In the genomic region with DNA sequence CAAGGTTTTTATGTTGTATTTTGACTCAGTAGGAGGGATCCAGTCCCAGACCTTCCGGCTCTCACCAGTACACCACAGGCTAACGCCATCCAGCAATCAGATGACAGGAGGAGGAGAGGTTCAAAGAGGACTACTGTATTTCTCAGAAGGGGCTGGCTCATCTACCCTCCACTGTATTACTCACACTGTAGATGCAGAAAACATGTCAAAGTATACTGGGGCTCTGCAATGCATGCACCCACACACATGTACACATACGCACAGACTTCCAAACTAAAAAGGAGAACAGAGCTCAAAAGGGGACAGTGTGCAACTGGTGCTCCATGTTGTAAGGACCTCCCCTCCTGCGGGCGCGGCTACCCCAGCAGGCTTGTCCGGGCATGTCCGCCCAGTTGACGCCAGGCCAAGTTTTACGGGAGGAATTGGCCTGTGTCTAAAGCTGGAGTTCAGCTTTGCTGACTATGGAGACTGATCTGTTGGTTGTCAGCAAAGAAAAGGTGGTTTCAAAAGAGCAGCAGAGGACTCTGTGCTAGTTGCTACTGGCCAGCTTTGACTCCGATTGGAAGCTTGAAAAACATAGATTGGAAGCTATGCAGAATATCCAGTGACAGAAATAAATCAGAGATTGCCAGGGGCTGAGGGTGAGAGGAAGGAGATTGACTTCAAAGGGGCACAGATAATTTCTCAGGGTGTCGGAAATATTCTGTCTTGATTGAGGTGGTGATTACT, we compare ENCODE assay signal across 1 cellular context.
TF ChIP-seq lines count a peak whose summit lies in the region.

No MANE protein-coding gene starts in this region.

TF ChIP-seq in GM23338, 12 proteins besides CTCF, POLR2A, EP300 and RAD21 (continued from another document):
- TF ChIP-seq, protein P1, sequence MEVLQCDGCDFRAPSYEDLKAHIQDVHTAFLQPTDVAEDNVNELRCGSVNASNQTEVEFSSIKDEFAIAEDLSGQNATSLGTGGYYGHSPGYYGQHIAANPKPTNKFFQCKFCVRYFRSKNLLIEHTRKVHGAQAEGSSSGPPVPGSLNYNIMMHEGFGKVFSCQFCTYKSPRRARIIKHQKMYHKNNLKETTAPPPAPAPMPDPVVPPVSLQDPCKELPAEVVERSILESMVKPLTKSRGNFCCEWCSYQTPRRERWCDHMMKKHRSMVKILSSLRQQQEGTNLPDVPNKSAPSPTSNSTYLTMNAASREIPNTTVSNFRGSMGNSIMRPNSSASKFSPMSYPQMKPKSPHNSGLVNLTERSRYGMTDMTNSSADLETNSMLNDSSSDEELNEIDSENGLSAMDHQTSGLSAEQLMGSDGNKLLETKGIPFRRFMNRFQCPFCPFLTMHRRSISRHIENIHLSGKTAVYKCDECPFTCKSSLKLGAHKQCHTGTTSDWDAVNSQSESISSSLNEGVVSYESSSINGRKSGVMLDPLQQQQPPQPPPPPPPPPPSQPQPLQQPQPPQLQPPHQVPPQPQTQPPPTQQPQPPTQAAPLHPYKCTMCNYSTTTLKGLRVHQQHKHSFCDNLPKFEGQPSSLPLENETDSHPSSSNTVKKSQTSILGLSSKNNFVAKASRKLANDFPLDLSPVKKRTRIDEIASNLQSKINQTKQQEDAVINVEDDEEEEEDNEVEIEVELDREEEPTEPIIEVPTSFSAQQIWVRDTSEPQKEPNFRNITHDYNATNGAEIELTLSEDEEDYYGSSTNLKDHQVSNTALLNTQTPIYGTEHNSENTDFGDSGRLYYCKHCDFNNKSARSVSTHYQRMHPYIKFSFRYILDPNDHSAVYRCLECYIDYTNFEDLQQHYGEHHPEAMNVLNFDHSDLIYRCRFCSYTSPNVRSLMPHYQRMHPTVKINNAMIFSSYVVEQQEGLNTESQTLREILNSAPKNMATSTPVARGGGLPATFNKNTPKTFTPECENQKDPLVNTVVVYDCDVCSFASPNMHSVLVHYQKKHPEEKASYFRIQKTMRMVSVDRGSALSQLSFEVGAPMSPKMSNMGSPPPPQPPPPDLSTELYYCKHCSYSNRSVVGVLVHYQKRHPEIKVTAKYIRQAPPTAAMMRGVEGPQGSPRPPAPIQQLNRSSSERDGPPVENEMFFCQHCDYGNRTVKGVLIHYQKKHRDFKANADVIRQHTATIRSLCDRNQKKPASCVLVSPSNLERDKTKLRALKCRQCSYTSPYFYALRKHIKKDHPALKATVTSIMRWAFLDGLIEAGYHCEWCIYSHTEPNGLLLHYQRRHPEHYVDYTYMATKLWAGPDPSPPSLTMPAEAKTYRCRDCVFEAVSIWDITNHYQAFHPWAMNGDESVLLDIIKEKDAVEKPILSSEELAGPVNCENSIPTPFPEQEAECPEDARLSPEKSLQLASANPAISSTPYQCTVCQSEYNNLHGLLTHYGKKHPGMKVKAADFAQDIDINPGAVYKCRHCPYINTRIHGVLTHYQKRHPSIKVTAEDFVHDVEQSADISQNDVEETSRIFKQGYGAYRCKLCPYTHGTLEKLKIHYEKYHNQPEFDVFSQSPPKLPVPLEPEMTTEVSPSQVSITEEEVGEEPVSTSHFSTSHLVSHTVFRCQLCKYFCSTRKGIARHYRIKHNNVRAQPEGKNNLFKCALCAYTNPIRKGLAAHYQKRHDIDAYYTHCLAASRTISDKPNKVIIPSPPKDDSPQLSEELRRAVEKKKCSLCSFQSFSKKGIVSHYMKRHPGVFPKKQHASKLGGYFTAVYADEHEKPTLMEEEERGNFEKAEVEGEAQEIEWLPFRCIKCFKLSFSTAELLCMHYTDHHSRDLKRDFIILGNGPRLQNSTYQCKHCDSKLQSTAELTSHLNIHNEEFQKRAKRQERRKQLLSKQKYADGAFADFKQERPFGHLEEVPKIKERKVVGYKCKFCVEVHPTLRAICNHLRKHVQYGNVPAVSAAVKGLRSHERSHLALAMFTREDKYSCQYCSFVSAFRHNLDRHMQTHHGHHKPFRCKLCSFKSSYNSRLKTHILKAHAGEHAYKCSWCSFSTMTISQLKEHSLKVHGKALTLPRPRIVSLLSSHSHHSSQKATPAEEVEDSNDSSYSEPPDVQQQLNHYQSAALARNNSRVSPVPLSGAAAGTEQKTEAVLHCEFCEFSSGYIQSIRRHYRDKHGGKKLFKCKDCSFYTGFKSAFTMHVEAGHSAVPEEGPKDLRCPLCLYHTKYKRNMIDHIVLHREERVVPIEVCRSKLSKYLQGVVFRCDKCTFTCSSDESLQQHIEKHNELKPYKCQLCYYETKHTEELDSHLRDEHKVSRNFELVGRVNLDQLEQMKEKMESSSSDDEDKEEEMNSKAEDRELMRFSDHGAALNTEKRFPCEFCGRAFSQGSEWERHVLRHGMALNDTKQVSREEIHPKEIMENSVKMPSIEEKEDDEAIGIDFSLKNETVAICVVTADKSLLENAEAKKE (CRISPR knock-in tag; IDR thresholded peaks at IDR 0.05) = no peak
- TF ChIP-seq JUNB (IDR thresholded peaks at IDR 0.05; ENCODE audit: unreplicated experiment) (no peak), EZH2phosphoT487 (IDR thresholded peaks at IDR 0.05; ENCODE audit: unreplicated experiment) (no peak), NANOG (IDR thresholded peaks at IDR 0.05; ENCODE audit: borderline replicate concordance) (no peak)
- TF ChIP-seq, protein P2, sequence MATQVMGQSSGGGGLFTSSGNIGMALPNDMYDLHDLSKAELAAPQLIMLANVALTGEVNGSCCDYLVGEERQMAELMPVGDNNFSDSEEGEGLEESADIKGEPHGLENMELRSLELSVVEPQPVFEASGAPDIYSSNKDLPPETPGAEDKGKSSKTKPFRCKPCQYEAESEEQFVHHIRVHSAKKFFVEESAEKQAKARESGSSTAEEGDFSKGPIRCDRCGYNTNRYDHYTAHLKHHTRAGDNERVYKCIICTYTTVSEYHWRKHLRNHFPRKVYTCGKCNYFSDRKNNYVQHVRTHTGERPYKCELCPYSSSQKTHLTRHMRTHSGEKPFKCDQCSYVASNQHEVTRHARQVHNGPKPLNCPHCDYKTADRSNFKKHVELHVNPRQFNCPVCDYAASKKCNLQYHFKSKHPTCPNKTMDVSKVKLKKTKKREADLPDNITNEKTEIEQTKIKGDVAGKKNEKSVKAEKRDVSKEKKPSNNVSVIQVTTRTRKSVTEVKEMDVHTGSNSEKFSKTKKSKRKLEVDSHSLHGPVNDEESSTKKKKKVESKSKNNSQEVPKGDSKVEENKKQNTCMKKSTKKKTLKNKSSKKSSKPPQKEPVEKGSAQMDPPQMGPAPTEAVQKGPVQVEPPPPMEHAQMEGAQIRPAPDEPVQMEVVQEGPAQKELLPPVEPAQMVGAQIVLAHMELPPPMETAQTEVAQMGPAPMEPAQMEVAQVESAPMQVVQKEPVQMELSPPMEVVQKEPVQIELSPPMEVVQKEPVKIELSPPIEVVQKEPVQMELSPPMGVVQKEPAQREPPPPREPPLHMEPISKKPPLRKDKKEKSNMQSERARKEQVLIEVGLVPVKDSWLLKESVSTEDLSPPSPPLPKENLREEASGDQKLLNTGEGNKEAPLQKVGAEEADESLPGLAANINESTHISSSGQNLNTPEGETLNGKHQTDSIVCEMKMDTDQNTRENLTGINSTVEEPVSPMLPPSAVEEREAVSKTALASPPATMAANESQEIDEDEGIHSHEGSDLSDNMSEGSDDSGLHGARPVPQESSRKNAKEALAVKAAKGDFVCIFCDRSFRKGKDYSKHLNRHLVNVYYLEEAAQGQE (IDR thresholded peaks at IDR 0.05; ENCODE audit: unreplicated experiment) = no peak
TF ChIP-seq in GM23338: peak in this region for 0.
